In the genomic region with DNA sequence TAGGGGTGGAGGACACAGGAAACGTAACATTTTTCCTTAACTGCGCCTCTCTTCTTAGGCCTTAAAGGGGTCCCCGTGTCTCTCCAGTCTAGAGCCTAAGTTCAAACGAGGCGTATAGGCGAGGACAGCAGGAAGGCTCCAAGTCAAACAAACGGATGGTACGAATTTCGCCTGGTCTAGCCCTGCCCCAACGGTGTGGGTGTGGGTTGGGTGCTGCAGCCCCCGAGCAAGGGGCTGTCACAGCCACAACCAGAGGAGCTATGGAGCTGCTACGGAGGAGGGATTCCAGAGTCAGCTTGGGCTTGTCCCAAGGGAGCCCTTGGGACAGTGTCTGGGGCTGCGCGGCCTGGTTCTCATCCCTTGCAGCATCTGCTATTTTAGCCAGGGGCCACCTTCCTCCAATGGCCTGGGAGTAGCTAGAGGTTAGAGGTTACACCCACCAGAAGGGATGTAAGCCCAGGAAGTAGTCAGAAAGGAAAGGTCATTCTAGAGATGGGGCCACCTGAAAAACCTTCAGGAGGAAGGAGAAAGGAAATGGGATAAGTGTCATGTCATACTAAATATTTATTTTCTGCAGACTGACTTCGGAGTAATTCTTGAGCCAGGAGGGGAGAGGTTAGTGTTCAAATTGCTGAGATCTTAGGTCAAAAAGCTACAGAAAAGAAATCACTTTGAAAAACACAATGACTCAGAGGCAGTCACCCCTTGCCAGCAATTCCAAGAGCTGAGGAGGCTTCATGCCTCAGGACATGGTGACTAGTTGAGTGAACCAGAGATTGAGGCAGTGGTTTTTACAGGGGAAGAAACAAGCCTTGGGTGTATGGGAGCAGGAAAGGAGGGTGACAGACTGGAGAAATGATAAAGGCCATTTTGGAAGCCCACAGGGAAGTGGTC, we compare ENCODE assay signal across 8 cellular contexts. TPM values are rescaled to one million over a fixed set of nuclear protein-coding genes. Genes with fewer than 3 reads are reported as not detected.
DNase-seq lines count a peak whose midpoint lies in the region; ATAC-seq and TF ChIP-seq lines count a peak whose summit lies in the region.

No MANE protein-coding gene starts in this region.

- H3K36me3 ChIP-seq in A673 (ENCODE audit: insufficient read depth, low read length, poor library complexity, severe bottlenecking) = peaks cover 3% of the 10 kb centered on the region
- no peaks in the 10 kb centered on the region for H3K36me3 ChIP-seq in SU-DHL-6 (ENCODE audit: low read length)
- peaks cover 0 to 4% of the 10 kb centered on the region in 2 donors for H3K36me3 ChIP-seq in esophagus (ENCODE audit: control insufficient read depth in 2 of 2, insufficient read depth in 2 of 2, low read length in 1 of 2)

- H3K27ac Mint-ChIP-seq in natural killer cell = peak overlapping the region; percentile 95 to 97

- H3K9me2 ChIP-seq in SU-DHL-6 (replicated peaks; ENCODE audit: insufficient read depth, low read length) = no peaks in the 10 kb centered on the region

- peak overlapping the region; percentile 75 for H3K4me2 ChIP-seq in SU-DHL-6 (ENCODE audit: low read depth, low read length, poor library complexity, severe bottlenecking)

- H3K4me3 Mint-ChIP-seq in natural killer cell = peak overlapping the region; percentile 90

- peak overlapping the region; percentile 78 for H3K9ac ChIP-seq in SU-DHL-6 (ENCODE audit: low read length)

- no peaks in the 10 kb centered on the region for H3K27me3 ChIP-seq in A673 (replicated peaks; ENCODE audit: insufficient read depth, low read depth, low read length, poor library complexity)
- no peaks in the 10 kb centered on the region for H3K27me3 ChIP-seq in SU-DHL-6 (ENCODE audit: low read length)
- H3K27me3 ChIP-seq in esophagus (ENCODE audit: control insufficient read depth in 1 of 2, insufficient read depth in 2 of 2, low read length in 2 of 2) = no peaks in the 10 kb centered on the region

- POLR2A ChIA-PET in A673 (lab: Charles Lee; ENCODE audit: low non-redundant PET) (interaction anchor here (0.6 to 2.0 kb wide), 2 partner anchors 16 to 278 kb away, joined by 8 to 13 read pairs; no protein-coding TSS in a partner anchor), GM10248 (lab: Yijun Ruan, JAX) (interaction anchor here (0.5 to 2.1 kb wide), 3 partner anchors 22 to 386 kb away, joined by 5 to 10 read pairs (median 6); a partner anchor contains a TSS)

- no peaks in the 10 kb centered on the region for H3K9me3 Mint-ChIP-seq in natural killer cell

- H3K4me1 Mint-ChIP-seq in natural killer cell = peaks cover 22 to 37% of the 10 kb centered on the region in 2 donors

- H2AFZ ChIP-seq in SU-DHL-6 (ENCODE audit: low read depth, low read length, severe bottlenecking) = peak overlapping the region; percentile 43

- H3K9me3 ChIP-seq in A673 (ENCODE audit: low read depth, low read length, poor library complexity, severe bottlenecking) (no peaks in the 10 kb centered on the region), SU-DHL-6 (ENCODE audit: insufficient read depth, low read length) (no peaks in the 10 kb centered on the region), esophagus (ENCODE audit: control insufficient read depth in 2 of 2, insufficient read depth in 1 of 2, low read depth in 1 of 2, low read length in 1 of 2) (no peaks in the 10 kb centered on the region)

- CTCF ChIA-PET in A673 (lab: Charles Lee) = interaction anchor here (0.5 to 1.0 kb wide), 2 partner anchors 190 to 250 kb away, joined by 3 read pairs; no protein-coding TSS in a partner anchor
- CTCF ChIA-PET in GM10248 (lab: Yijun Ruan, JAX) = interaction anchor here (0.6 to 7.7 kb wide), 28 partner anchors 7 to 412 kb away, joined by 3 to 82 read pairs (median 10); a partner anchor contains a TSS

- TF ChIP-seq CTCF in A673 (conservative IDR thresholded peaks at IDR 0.05; ENCODE audit: low read depth, low read length) (no peak), GM20000 (IDR thresholded peaks at IDR 0.05; ENCODE audit: extremely low read depth, missing control alignments) (no peak), SU-DHL-6 (IDR thresholded peaks at IDR 0.05; ENCODE audit: insufficient read depth, low read length, poor library complexity, severe bottlenecking) (no peak), natural killer cell (IDR thresholded peaks at IDR 0.05) (no peak), GM10248 (IDR thresholded peaks at IDR 0.05; ENCODE audit: control extremely low read depth, extremely low read depth, low read depth, missing control alignments) (no peak)

- intact Hi-C loops in A673 (cut with micrococcal nuclease; ENCODE audit: unreplicated experiment) = loop anchor here (1.0 to 2.0 kb wide), 4 partner anchors 41 to 131 kb away; a partner anchor contains a TSS
- intact Hi-C loops in natural killer cell (cut with micrococcal nuclease) = loop anchor here (1.0 kb wide), 2 partner anchors 21 to 50 kb away; a partner anchor contains a TSS

- no peaks in the 10 kb centered on the region for H3K27me3 Mint-ChIP-seq in natural killer cell (ENCODE audit: low read depth in 2 of 2)

- DNase-seq in A673 (ENCODE audit: low spot score) (no peak), GM20000 (ENCODE audit: low spot score) (peak; percentile 1), natural killer cell (peak; percentile 18), GM10248 (ENCODE audit: extremely low spot score) (no peak)

- 10 to 18% methylated on average over 15 of the region's 15 CpGs for WGBS in esophagus, 2 donors

- no peaks in the 10 kb centered on the region for H3K36me3 Mint-ChIP-seq in natural killer cell

- H4K20me1 ChIP-seq in SU-DHL-6 (ENCODE audit: low read depth, low read length) = no peaks in the 10 kb centered on the region

- H3K4me1 ChIP-seq in A673 (ENCODE audit: insufficient read depth, low read length, poor library complexity, severe bottlenecking) = peaks cover 16% of the 10 kb centered on the region
- H3K4me1 ChIP-seq in esophagus (ENCODE audit: control insufficient read depth in 2 of 2, insufficient read depth in 2 of 2, low read length in 1 of 2) = peaks cover 7 to 12% of the 10 kb centered on the region in 2 donors

- ATAC-seq in natural killer cell = no peak
- no peak for ATAC-seq in HG03159 (IDR thresholded peaks at IDR 0.05; ENCODE audit: unreplicated experiment)
- no peak for ATAC-seq in GM18861 (IDR thresholded peaks at IDR 0.05; ENCODE audit: unreplicated experiment)

- H3K4me3 ChIP-seq in A673 (ENCODE audit: low read depth, low read length, poor library complexity, severe bottlenecking) = peak overlapping the region; percentile 59
- peak overlapping the region; percentile 65 for H3K4me3 ChIP-seq in SU-DHL-6 (ENCODE audit: insufficient read depth, low read length, poor library complexity, severe bottlenecking)
- H3K4me3 ChIP-seq in esophagus (ENCODE audit: low read depth in 1 of 2, low read length in 2 of 2) = peak overlapping the region; percentile 59 to 62

- H3K79me2 ChIP-seq in SU-DHL-6 (ENCODE audit: insufficient read depth, low read length) = peaks cover 7% of the 10 kb centered on the region; the same call in 1 of the 2 replicates

- peaks cover 17% of the 10 kb centered on the region for H3F3A ChIP-seq in SU-DHL-6 (ENCODE audit: insufficient read depth)

- H3K27ac ChIP-seq in A673 (ENCODE audit: low read depth, low read length, poor library complexity, severe bottlenecking) (peak overlapping the region; percentile 94), SU-DHL-6 (ENCODE audit: low read depth, low read length) (peak overlapping the region; percentile 73), esophagus (ENCODE audit: low read depth in 2 of 2, low read length in 1 of 2) (peak overlapping the region; percentile 96 to 99)

- BruUV-seq in A673 (replicated peaks; lab: Mats Ljungman, UMichigan) = TSS peak; percentile 69

RNA-seq across cellular contexts. Expression of a gene that starts 21.7 kb away (rescaled TPM):
- total RNA-seq in A673 (2021) = 58.2 and 60.8 TPM in 2 replicates
- polyA plus RNA-seq in esophagus = 10 to 100 TPM; 44.9 to 48.9 TPM
- 100 to 1,000 TPM in 1 of 3 donors, 10 to 100 TPM in 2; 98.0 to 112 (median 99.4) TPM for total RNA-seq in natural killer cell

RNA-seq across cellular contexts. Expression of a gene that starts 21.9 kb away (rescaled TPM):
- 1,781 and 1,852 TPM in 2 replicates for total RNA-seq in A673 (2021)
- 1,000 to 10,000 TPM; 7,154 to 7,464 TPM for polyA plus RNA-seq in esophagus
- total RNA-seq in natural killer cell = 1,000 to 10,000 TPM; 1,182 to 1,707 (median 1,500) TPM

RNA-seq across cellular contexts. Expression of a gene that starts 26.9 kb away (rescaled TPM):
- 4.0 TPM in 2 replicates for total RNA-seq in A673 (2021)
- polyA plus RNA-seq in esophagus = 10 to 100 TPM; 21.1 to 27.2 TPM
- 10 to 100 TPM; 22.7 to 24.1 (median 23.1) TPM for total RNA-seq in natural killer cell

RNA-seq across cellular contexts. Expression of a gene that starts 39.1 kb away (rescaled TPM):
- total RNA-seq in A673 (2021) = 85.1 and 97.9 TPM in 2 replicates
- polyA plus RNA-seq in esophagus = 10 to 100 TPM; 38.6 to 44.5 TPM
- 10 to 100 TPM; 33.6 to 56.3 (median 47.0) TPM for total RNA-seq in natural killer cell

RNA-seq across cellular contexts. Expression of a gene that starts 39.4 kb away (rescaled TPM):
- total RNA-seq in A673 (2021) = 70.0 and 83.4 TPM in 2 replicates
- 100 to 1,000 TPM; 127 to 293 TPM for polyA plus RNA-seq in esophagus
- 10 to 100 TPM; 19.2 to 26.5 (median 22.7) TPM for total RNA-seq in natural killer cell

Comparison
In these comparisons a context has a peak if more than half of its experiments do, and no peak if none do; other contexts are left out.
1. DNase-seq: peak in GM20000 (single experiment) and natural killer cell (single experiment); none in A673 (single experiment) and GM10248 (single experiment).
2. Peak in every context shown above with its lines, with median percentiles within 50 percentile points of each other: H3K27ac ChIP-seq and H3K4me3 ChIP-seq.